Comparison of ENCODE assay signal across 1 cellular context in genomic region chr1:247530785-247531184, GRCh38.
TF ChIP-seq lines count a peak whose summit lies in the region.

No MANE protein-coding gene starts in this region.

TF ChIP-seq in K562, 482 proteins besides CTCF, POLR2A, EP300 and RAD21 (continued from another document):
- TF ChIP-seq C11orf30 (IDR thresholded peaks at IDR 0.05; ENCODE audit: low read depth) (no peak), PHF8 (IDR thresholded peaks at IDR 0.05; ENCODE audit: borderline replicate concordance, low read length) (peak; percentile 19; the same call in 1 of the 2 replicates), ZBTB17 (CRISPR knock-in tag; IDR thresholded peaks at IDR 0.05) (no peak), SUPT5H (IDR thresholded peaks at IDR 0.05) (no peak), ZMIZ1 (IDR thresholded peaks at IDR 0.05; ENCODE audit: low read depth in 2 of 2, low read length in 2 of 2) (no peak), ZHX1 (conservative IDR thresholded peaks at IDR 0.05; ENCODE audit: low read length) (no peak), GTF2A2 (tag; IDR thresholded peaks at IDR 0.05) (0 out of 2 replicates have a peak, but pooled peaks have one; percentile 44), WHSC1 (IDR thresholded peaks at IDR 0.05; ENCODE audit: low read length) (no peak), JUNB (CRISPR knock-in tag; conservative IDR thresholded peaks at IDR 0.05) (no peak), ZNF431 (CRISPR knock-in tag; IDR thresholded peaks at IDR 0.05) (0 out of 2 replicates have a peak, but pooled peaks have one; percentile 21), SAP30 (IDR thresholded peaks at IDR 0.05; ENCODE audit: borderline replicate concordance, insufficient read depth, low read depth, low read length, poor library complexity, severe bottlenecking) (no peak), HDAC8 (tag; IDR thresholded peaks at IDR 0.05) (no peak), BHLHE40 (IDR thresholded peaks at IDR 0.05; ENCODE audit: low read length) (no peak), ZNF764 (CRISPR knock-in tag; IDR thresholded peaks at IDR 0.05; ENCODE audit: low read depth) (no peak), E4F1 (CRISPR knock-in tag; IDR thresholded peaks at IDR 0.05; ENCODE audit: borderline replicate concordance) (no peak), ZFX (CRISPR knock-in tag; IDR thresholded peaks at IDR 0.05) (no peak), KDM5B (IDR thresholded peaks at IDR 0.05; ENCODE audit: insufficient replicate concordance, low read depth, low read length) (no peak), HLTF (IDR thresholded peaks at IDR 0.05) (no peak), CBFA2T3 (IDR thresholded peaks at IDR 0.05) (no peak), HNRNPUL1 (IDR thresholded peaks at IDR 0.05; ENCODE audit: low read length) (no peak), ZBTB1 (CRISPR knock-in tag; IDR thresholded peaks at IDR 0.05; ENCODE audit: borderline replicate concordance, low read depth) (no peak), PRMT5 (CRISPR knock-in tag; IDR thresholded peaks at IDR 0.05) (no peak), PHB2 (IDR thresholded peaks at IDR 0.05; ENCODE audit: low read depth) (no peak), E2F5 (CRISPR knock-in tag; IDR thresholded peaks at IDR 0.05) (no peak), PREB (CRISPR knock-in tag; IDR thresholded peaks at IDR 0.05) (no peak), ZNF449 (CRISPR knock-in tag; IDR thresholded peaks at IDR 0.05) (no peak), ARNT (IDR thresholded peaks at IDR 0.05) (no peak), KLF1 (tag; IDR thresholded peaks at IDR 0.05) (0 out of 2 replicates have a peak, but pooled peaks have one; percentile 28), ETS1 (conservative IDR thresholded peaks at IDR 0.05; ENCODE audit: control insufficient read depth, low read depth, low read length) (no peak), MAZ (CRISPR knock-in tag; conservative IDR thresholded peaks at IDR 0.05 in 1 of 2, IDR thresholded peaks at IDR 0.05 in 1 of 2) (peak; percentile 27 to 66; a peak in 3 of 4 replicates), TAF9B (IDR thresholded peaks at IDR 0.05; ENCODE audit: partially characterized antibody) (no peak), ZNF445 (CRISPR knock-in tag; IDR thresholded peaks at IDR 0.05; ENCODE audit: low read depth) (no peak), MBD1 (CRISPR knock-in tag; IDR thresholded peaks at IDR 0.05) (no peak), RNF219 (CRISPR knock-in tag; IDR thresholded peaks at IDR 0.05) (no peak), ZBTB8A (IDR thresholded peaks at IDR 0.05; ENCODE audit: partially characterized antibody) (no peak), KHSRP (IDR thresholded peaks at IDR 0.05) (no peak), GTF2B (IDR thresholded peaks at IDR 0.05; ENCODE audit: extremely low read depth, insufficient read length) (no peak), ZNF282 (CRISPR knock-in tag; IDR thresholded peaks at IDR 0.05) (no peak)
